1 cellular context compared by ENCODE assay signal in the genomic region with DNA sequence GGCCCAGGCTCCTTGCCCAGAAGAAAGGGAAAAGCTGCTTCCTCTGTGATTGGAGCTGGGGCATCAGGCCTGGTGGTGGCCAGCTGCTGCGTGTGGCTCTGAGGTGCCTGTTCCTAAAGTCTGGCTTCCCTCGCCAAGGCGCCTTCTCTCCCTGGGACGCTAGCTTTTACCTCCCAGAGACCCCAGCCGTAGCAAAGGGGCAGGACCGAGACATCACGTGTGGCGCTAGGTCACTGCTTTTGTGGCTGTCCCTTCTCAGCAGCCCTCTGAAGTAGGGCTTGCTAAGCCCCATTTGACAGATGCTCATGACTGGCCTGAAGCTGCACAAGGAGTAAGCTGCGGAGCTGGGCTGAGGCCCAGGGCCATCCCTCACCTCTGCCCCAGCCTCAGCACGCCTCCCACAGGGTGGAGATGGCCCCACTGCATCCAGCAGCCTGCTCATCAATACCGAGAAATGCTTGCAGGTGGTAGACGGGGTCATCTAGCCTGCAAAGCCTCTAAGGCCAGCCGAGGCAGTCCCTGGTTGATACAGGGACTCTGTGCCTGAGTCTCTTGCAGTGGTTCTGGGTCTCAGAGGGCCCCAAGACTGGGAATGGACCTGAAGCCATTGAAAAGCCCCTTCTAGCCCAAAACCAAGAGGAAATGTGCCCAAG.
TF ChIP-seq lines count a peak whose summit lies in the region.

No MANE protein-coding gene starts in this region.

TF ChIP-seq in K562, 482 proteins besides CTCF, POLR2A, EP300 and RAD21 (continued from another document):
- TF ChIP-seq SNRNP70 (optimal IDR thresholded peaks at IDR 0.05; ENCODE audit: low read depth, low read length) (no peak), BRF1 (IDR thresholded peaks at IDR 0.05; ENCODE audit: borderline replicate concordance, extremely low read depth, insufficient read length) (no peak), SMARCA5 (IDR thresholded peaks at IDR 0.05) (no peak), MTA3 (IDR thresholded peaks at IDR 0.05; ENCODE audit: borderline replicate concordance) (no peak), ZNF134 (CRISPR knock-in tag; conservative IDR thresholded peaks at IDR 0.05) (no peak), HNRNPH1 (optimal IDR thresholded peaks at IDR 0.05; ENCODE audit: low read depth, low read length) (no peak), ELF1 (tag; IDR thresholded peaks at IDR 0.05) (no peak), POLR2B (IDR thresholded peaks at IDR 0.05; ENCODE audit: low read depth, partially characterized antibody) (no peak)
